In the genomic region with DNA sequence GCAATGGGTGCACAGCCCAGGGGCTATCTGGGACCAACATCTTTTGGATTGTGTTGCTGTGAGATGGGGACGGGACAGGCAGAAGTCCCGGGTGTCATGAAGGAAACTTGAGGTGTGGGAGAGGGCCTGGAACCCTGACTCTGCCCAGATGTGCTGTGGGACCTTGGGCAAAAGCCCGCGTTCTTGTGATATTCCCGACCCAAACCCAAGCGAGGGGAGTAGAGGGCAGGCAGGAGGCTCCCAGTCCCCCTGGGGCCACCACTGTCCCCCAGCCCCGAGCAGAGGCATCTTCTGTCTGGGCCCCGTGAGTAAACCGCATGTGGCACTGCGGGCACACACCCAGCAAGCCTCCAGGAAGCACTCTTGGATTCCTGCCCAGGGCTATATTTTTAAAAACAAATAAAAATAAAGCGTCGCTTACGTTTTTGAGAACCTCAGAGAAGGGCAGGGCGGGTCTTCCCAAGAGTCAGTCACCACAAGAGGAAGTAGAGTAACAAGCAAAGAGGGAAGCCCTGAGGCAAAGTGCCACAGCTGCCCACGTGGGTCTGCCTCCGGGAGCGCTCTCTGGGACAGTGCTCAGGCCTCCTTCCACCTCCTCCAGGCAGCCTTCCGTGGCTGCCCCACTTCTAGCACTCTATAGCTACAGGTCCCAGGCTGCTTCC, we compare ENCODE assay signal across 9 cellular contexts. TPM values are rescaled to one million over a fixed set of nuclear protein-coding genes. Genes with fewer than 3 reads are reported as not detected.
DNase-seq lines count a peak whose midpoint lies in the region; ATAC-seq and TF ChIP-seq lines count a peak whose summit lies in the region.
"Had no signal": no experiment of that assay in that cellular context is flagged by ENCODE, and none has a peak within 500 bp of the region (broad histone marks: within the 10 kb centered on the region; RNA-seq: fewer than 3 reads in every experiment).

No MANE protein-coding gene starts in this region.

- DNase-seq in DMS53 (lab: John Stamatoyannopoulos, UW) (peak; percentile 61), NCI-H1436 treated with DMSO at 0.1 percent for 48 hours (lab: John Stamatoyannopoulos, UW) (peak; percentile 53), heart right ventricle (peak; percentile 38 to 54), NCI-H82 (lab: John Stamatoyannopoulos, UW) (no peak)
- DNase-seq in activated CD4-positive, alpha-beta T cell treated with anti-CD3 and anti-CD28 coated beads for 36 hours: peak; percentile 28
- peak; percentile 56 for DNase-seq in stimulated activated naive B cell treated with anti-CD40 and anti-IgM and Interleukin-4, amounts not matched to agents 10 μg/mL and 1 μg/mL and 100 μg/mL, for 72 hours

- H3K27me3 Mint-ChIP-seq in activated CD4-positive, alpha-beta T cell treated with anti-CD3 and anti-CD28 coated beads for 36 hours: no peaks in the 10 kb centered on the region
- H3K27me3 Mint-ChIP-seq in stimulated activated naive B cell treated with anti-CD40 and anti-IgM and Interleukin-4, amounts not matched to agents 10 μg/mL and 1 μg/mL and 100 μg/mL, for 72 hours: peaks cover 0 to 8% of the 10 kb centered on the region in 2 donors

- peak overlapping the region; percentile 69 for H3K4me3 Mint-ChIP-seq in activated CD4-positive, alpha-beta T cell treated with anti-CD3 and anti-CD28 coated beads for 36 hours
- peak overlapping the region; percentile 89 to 92 for H3K4me3 Mint-ChIP-seq in stimulated activated naive B cell treated with anti-CD40 and anti-IgM and Interleukin-4, amounts not matched to agents 10 μg/mL and 1 μg/mL and 100 μg/mL, for 72 hours

- peaks cover 0 to 3% (median 0%) of the 10 kb centered on the region in 7 donors for H3K27me3 ChIP-seq in heart right ventricle

- POLR2A ChIA-PET in activated CD4-positive, alpha-beta T cell treated with anti-CD3 and anti-CD28 coated beads for 36 hours (lab: Charles Lee): no interaction called here

- H3K4me1 Mint-ChIP-seq in activated CD4-positive, alpha-beta T cell treated with anti-CD3 and anti-CD28 coated beads for 36 hours: peaks cover 18% of the 10 kb centered on the region
- H3K4me1 Mint-ChIP-seq in stimulated activated naive B cell treated with anti-CD40 and anti-IgM and Interleukin-4, amounts not matched to agents 10 μg/mL and 1 μg/mL and 100 μg/mL, for 72 hours: peaks cover 26 to 32% of the 10 kb centered on the region in 2 donors

- intact Hi-C loops in activated CD4-positive, alpha-beta T cell treated with anti-CD3 and anti-CD28 coated beads for 36 hours (cut with DNase I, micrococcal nuclease): no loop called here
- intact Hi-C loops in heart right ventricle (cut with DNase I): loop anchor here in 1 of 10 donors (10.0 kb wide), 2 partner anchors 163 to 1207 kb away; no protein-coding TSS in a partner anchor

- peak overlapping the region in 1 of 10 donors; percentile 18 for H3K4me3 ChIP-seq in heart right ventricle

- CTCF ChIA-PET in activated CD4-positive, alpha-beta T cell treated with anti-CD3 and anti-CD28 coated beads for 36 hours (lab: Charles Lee): no interaction called here

- H3K36me3 Mint-ChIP-seq in activated CD4-positive, alpha-beta T cell treated with anti-CD3 and anti-CD28 coated beads for 36 hours (ENCODE audit: low read depth): no peaks in the 10 kb centered on the region
- no peaks in the 10 kb centered on the region for H3K36me3 Mint-ChIP-seq in stimulated activated naive B cell treated with anti-CD40 and anti-IgM and Interleukin-4, amounts not matched to agents 10 μg/mL and 1 μg/mL and 100 μg/mL, for 72 hours

- no peaks in the 10 kb centered on the region for H3K9me3 Mint-ChIP-seq in activated CD4-positive, alpha-beta T cell treated with anti-CD3 and anti-CD28 coated beads for 36 hours (ENCODE audit: low read depth)
- no peaks in the 10 kb centered on the region for H3K9me3 Mint-ChIP-seq in stimulated activated naive B cell treated with anti-CD40 and anti-IgM and Interleukin-4, amounts not matched to agents 10 μg/mL and 1 μg/mL and 100 μg/mL, for 72 hours

- ATAC-seq in activated CD4-positive, alpha-beta T cell treated with anti-CD3 and anti-CD28 coated beads for 36 hours: peak; percentile 21
- ATAC-seq in heart right ventricle: peak in 7 of 8 donors; percentile 45 to 84 (median 63)
- peak; percentile 70 to 75 for ATAC-seq in stimulated activated naive B cell treated with anti-CD40 and anti-IgM and Interleukin-4, amounts not matched to agents 10 μg/mL and 1 μg/mL and 100 μg/mL, for 72 hours (replicated peaks)
- ATAC-seq in HG03196 (IDR thresholded peaks at IDR 0.05; ENCODE audit: unreplicated experiment): no peak
- ATAC-seq in GM21723 (IDR thresholded peaks at IDR 0.05; ENCODE audit: unreplicated experiment): no peak

- no peaks in the 10 kb centered on the region for H3K9me3 ChIP-seq in heart right ventricle
- H3K9me3 ChIP-seq: suprapubic skin had no signal

- H3K27ac Mint-ChIP-seq in activated CD4-positive, alpha-beta T cell treated with anti-CD3 and anti-CD28 coated beads for 36 hours: no peak overlapping the region
- peak overlapping the region; percentile 47 for H3K27ac Mint-ChIP-seq in stimulated activated naive B cell treated with anti-CD40 and anti-IgM and Interleukin-4, amounts not matched to agents 10 μg/mL and 1 μg/mL and 100 μg/mL, for 72 hours

- WGBS in heart right ventricle, 2 donors: 49 to 63% methylated on average over 18 of the region's 18 CpGs

- H3K4me1 ChIP-seq in heart right ventricle: peaks cover 0 to 24% (median 0%) of the 10 kb centered on the region in 9 donors

- H3K27ac ChIP-seq in heart right ventricle: peak overlapping the region in 2 of 10 donors; percentile 21 to 60

- no peak for TF ChIP-seq CTCF in heart right ventricle (IDR thresholded peaks at IDR 0.05)

- H3K36me3 ChIP-seq in heart right ventricle: no peaks in the 10 kb centered on the region
- H3K36me3 ChIP-seq: suprapubic skin had no signal

RNA-seq across cellular contexts. Expression of a gene that starts 39.5 kb away (rescaled TPM):
- 1 to 10 TPM; 3.1 to 3.5 TPM for total RNA-seq in activated CD4-positive, alpha-beta T cell treated with anti-CD3 and anti-CD28 coated beads for 36 hours
- total RNA-seq in heart right ventricle: 1 to 10 TPM in 5 of 10 donors, under 1 TPM in 5; 0.30 to 4.3 (median 1.1) TPM
- polyA plus RNA-seq in heart right ventricle: under 1 TPM; 0.20 to 0.51 TPM

Comparison
In these comparisons a context has a peak if more than half of its experiments do, and no peak if none do; other contexts are left out.
1. ATAC-seq: peak in activated CD4-positive, alpha-beta T cell treated with anti-CD3 and anti-CD28 coated beads for 36 hours (single experiment), heart right ventricle (7 of 8) and stimulated activated naive B cell treated with anti-CD40 and anti-IgM and Interleukin-4, amounts not matched to agents 10 μg/mL and 1 μg/mL and 100 μg/mL, for 72 hours (2 of 2); none in HG03196 (single experiment) and GM21723 (single experiment).